ENCODE assay signal across 24 cellular contexts in genomic region chr6:42779521-42779920, GRCh38. TPM values are rescaled to one million over a fixed set of nuclear protein-coding genes. Genes with fewer than 3 reads are reported as not detected.
DNase-seq lines count a peak whose midpoint lies in the region; ATAC-seq, FAIRE-seq and TF ChIP-seq lines count a peak whose summit lies in the region.
"Had no signal": no experiment of that assay in that cellular context is flagged by ENCODE, and none has a peak within 500 bp of the region (broad histone marks: within the 10 kb centered on the region; RNA-seq: fewer than 3 reads in every experiment).

No MANE protein-coding gene starts in this region.

- peak overlapping the region; percentile 27 for H3K27ac Mint-ChIP-seq in T-helper 1 cell treated with Interleukin-12 subunit alpha and Interleukin-12 subunit beta and Interleukin-4 antibody, amounts not matched to agents 30 μg/mL and 1 μg/mL, for 36 hours
- H3K27ac Mint-ChIP-seq in activated naive CD8-positive, alpha-beta T cell treated with anti-CD3 and anti-CD28 coated beads for 36 hours: peak overlapping the region; percentile 68

- TF ChIP-seq CTCF in spleen (IDR thresholded peaks at IDR 0.05 in 8 of 11, conservative IDR thresholded peaks at IDR 0.05 in 3 of 11) (no peak), vagina (IDR thresholded peaks at IDR 0.05) (no peak), uterus (IDR thresholded peaks at IDR 0.05) (no peak)

- H3K4me1 ChIP-seq in spleen (peaks cover 26 to 75% (median 48%) of the 10 kb centered on the region in 6 donors), vagina (peaks cover 16% of the 10 kb centered on the region), uterus (no peaks in the 10 kb centered on the region)

- H3K4me1 Mint-ChIP-seq in T-helper 1 cell treated with Interleukin-12 subunit alpha and Interleukin-12 subunit beta and Interleukin-4 antibody, amounts not matched to agents 30 μg/mL and 1 μg/mL, for 36 hours (ENCODE audit: low read depth): peaks cover 39% of the 10 kb centered on the region
- peaks cover 49% of the 10 kb centered on the region for H3K4me1 Mint-ChIP-seq in activated naive CD8-positive, alpha-beta T cell treated with anti-CD3 and anti-CD28 coated beads for 36 hours

- peak overlapping the region in 6 of 8 donors; percentile 1 to 100 (median 42) for H3K27ac ChIP-seq in spleen
- no peak overlapping the region for H3K27ac ChIP-seq in vagina
- no peak overlapping the region for H3K27ac ChIP-seq in uterus
- H3K27ac ChIP-seq: brain microvascular endothelial cell, left lung had no signal

- H3K9me3 Mint-ChIP-seq in T-helper 1 cell treated with Interleukin-12 subunit alpha and Interleukin-12 subunit beta and Interleukin-4 antibody, amounts not matched to agents 30 μg/mL and 1 μg/mL, for 36 hours: no peaks in the 10 kb centered on the region
- no peaks in the 10 kb centered on the region for H3K9me3 Mint-ChIP-seq in activated naive CD8-positive, alpha-beta T cell treated with anti-CD3 and anti-CD28 coated beads for 36 hours

- H3K27me3 ChIP-seq in spleen (replicated peaks in 1 of 7): no peaks in the 10 kb centered on the region
- no peaks in the 10 kb centered on the region for H3K27me3 ChIP-seq in vagina
- no peaks in the 10 kb centered on the region for H3K27me3 ChIP-seq in uterus
- H3K27me3 ChIP-seq: brain microvascular endothelial cell, left lung, sigmoid colon had no signal

- TF ChIP-seq POLR2A in GM12891 (IDR thresholded peaks at IDR 0.05; ENCODE audit: low read depth, low read length): no peak
- TF ChIP-seq POLR2A in spleen (IDR thresholded peaks at IDR 0.05): no peak
- TF ChIP-seq POLR2A in vagina (IDR thresholded peaks at IDR 0.05): no peak
- no peak for TF ChIP-seq POLR2A in uterus (IDR thresholded peaks at IDR 0.05)

- H3K4me3 ChIP-seq in spleen (no peak overlapping the region), vagina (no peak overlapping the region), uterus (no peak overlapping the region)
- H3K4me3 ChIP-seq: left lung, sigmoid colon had no signal

- intact Hi-C loops in spleen (cut with DNase I; ENCODE audit: low total_unique reads) (no loop called here), vagina (cut with DNase I) (no loop called here), uterus (cut with DNase I; ENCODE audit: low total_unique reads) (no loop called here)

- H3K9me3 ChIP-seq in spleen: no peaks in the 10 kb centered on the region
- no peaks in the 10 kb centered on the region for H3K9me3 ChIP-seq in vagina
- no peaks in the 10 kb centered on the region for H3K9me3 ChIP-seq in uterus
- H3K9me3 ChIP-seq: left lung, sigmoid colon had no signal

- no peaks in the 10 kb centered on the region for H3K27me3 Mint-ChIP-seq in T-helper 1 cell treated with Interleukin-12 subunit alpha and Interleukin-12 subunit beta and Interleukin-4 antibody, amounts not matched to agents 30 μg/mL and 1 μg/mL, for 36 hours (ENCODE audit: low read depth)
- no peaks in the 10 kb centered on the region for H3K27me3 Mint-ChIP-seq in activated naive CD8-positive, alpha-beta T cell treated with anti-CD3 and anti-CD28 coated beads for 36 hours

- ATAC-seq in HG02798 (IDR thresholded peaks at IDR 0.05; ENCODE audit: poor library complexity, unreplicated experiment): no peak
- ATAC-seq: left lung had no signal

- H3K4me3 Mint-ChIP-seq in T-helper 1 cell treated with Interleukin-12 subunit alpha and Interleukin-12 subunit beta and Interleukin-4 antibody, amounts not matched to agents 30 μg/mL and 1 μg/mL, for 36 hours: no peak overlapping the region
- H3K4me3 Mint-ChIP-seq in activated naive CD8-positive, alpha-beta T cell treated with anti-CD3 and anti-CD28 coated beads for 36 hours: no peak overlapping the region
- H3K4me3 Mint-ChIP-seq: immature natural killer cell had no signal

- WGBS in spleen, 5 donors: 72 to 80% (median 78%) methylated on average over 6 of the region's 6 CpGs

- H3K36me3 ChIP-seq in spleen: no peaks in the 10 kb centered on the region
- H3K36me3 ChIP-seq in vagina: no peaks in the 10 kb centered on the region
- H3K36me3 ChIP-seq in uterus: no peaks in the 10 kb centered on the region
- H3K36me3 ChIP-seq: brain microvascular endothelial cell, left lung, sigmoid colon had no signal

- FAIRE-seq in GM12891 (lab: Jason Lieb, UNC): peak; percentile 74
- FAIRE-seq: GM18507 had no signal

- peaks cover 18% of the 10 kb centered on the region for H3K36me3 Mint-ChIP-seq in T-helper 1 cell treated with Interleukin-12 subunit alpha and Interleukin-12 subunit beta and Interleukin-4 antibody, amounts not matched to agents 30 μg/mL and 1 μg/mL, for 36 hours (ENCODE audit: low read depth)
- peaks cover 10% of the 10 kb centered on the region for H3K36me3 Mint-ChIP-seq in activated naive CD8-positive, alpha-beta T cell treated with anti-CD3 and anti-CD28 coated beads for 36 hours

- DNase-seq in T-helper 1 cell: no peak
- DNase-seq in GM12891 (ENCODE audit: insufficient read length, low spot score): no peak
- DNase-seq in activated naive CD8-positive, alpha-beta T cell treated with anti-CD3 and anti-CD28 coated beads for 36 hours: no peak
- DNase-seq in spleen: no peak
- DNase-seq in vagina (ENCODE audit: extremely low spot score in 2 of 2): no peak
- no peak for DNase-seq in uterus
- DNase-seq: 8988T; activated CD4-positive, alpha-beta T cell treated with anti-CD3 and anti-CD28 coated beads for 1 hour; AML-193; DMS 273 treated with DMSO at 0.1 percent for 48 hours; effector CD8-positive, alpha-beta T cell; foreskin melanocyte; H7; immature natural killer cell; KBM-7; left lung; midbrain; NCI-H1694; NCI-H2171 treated with DMSO at 0.1 percent for 48 hours; sigmoid colon had no signal

TF ChIP-seq in GM12891, 5 proteins besides CTCF, POLR2A, EP300 and RAD21:
- TF ChIP-seq POLR2AphosphoS5 (IDR thresholded peaks at IDR 0.05; ENCODE audit: low read depth, low read length) (no peak), POU2F2 (IDR thresholded peaks at IDR 0.05; ENCODE audit: low read depth, low read length) (no peak), PAX5 (IDR thresholded peaks at IDR 0.05; ENCODE audit: insufficient read depth, low read length, severe bottlenecking) (no peak), SPI1 (IDR thresholded peaks at IDR 0.05; ENCODE audit: low read depth, low read length) (no peak), TAF1 (IDR thresholded peaks at IDR 0.05; ENCODE audit: low read depth, low read length) (no peak)
TF ChIP-seq in GM12891: peak in this region for 0.

RNA-seq across cellular contexts. Expression of gene BICRAL, which starts 2.3 kb away (rescaled TPM):
- polyA plus RNA-seq in GM12891 (2012; ENCODE audit: low read depth, missing spikeins): 4.3 TPM
- total RNA-seq in activated naive CD8-positive, alpha-beta T cell treated with anti-CD3 and anti-CD28 coated beads for 36 hours: 10 to 100 TPM; 10.6 to 10.7 TPM
- 10 to 100 TPM; 20.0 to 27.5 (median 25.3) TPM for total RNA-seq in spleen
- polyA plus RNA-seq in spleen: 1 to 10 TPM; 3.4 to 4.8 (median 3.4) TPM
- 19.2 TPM for total RNA-seq in vagina
- 10 to 100 TPM in 3 of 4 donors, 1 to 10 TPM in 1; 7.4 to 35.3 (median 18.2) TPM for total RNA-seq in uterus

RNA-seq across cellular contexts. Expression of gene TBCC, which starts 33.6 kb away (rescaled TPM):
- polyA plus RNA-seq in GM12891 (2012; ENCODE audit: low read depth, missing spikeins): 13.4 TPM
- total RNA-seq in activated naive CD8-positive, alpha-beta T cell treated with anti-CD3 and anti-CD28 coated beads for 36 hours: 10 to 100 TPM; 16.8 to 18.3 TPM
- total RNA-seq in spleen: 10 to 100 TPM; 22.2 to 63.3 (median 25.6) TPM
- 10 to 100 TPM; 51.7 to 63.2 (median 56.0) TPM for polyA plus RNA-seq in spleen
- total RNA-seq in vagina: 16.7 TPM
- total RNA-seq in uterus: 10 to 100 TPM in 3 of 4 donors, 1 to 10 TPM in 1; 7.9 to 48.7 (median 14.6) TPM

RNA-seq across cellular contexts. Expression of gene PRPH2, which starts 57.1 kb away (rescaled TPM):
- polyA plus RNA-seq in GM12891 (2012; ENCODE audit: low read depth, missing spikeins): 0.04 TPM
- total RNA-seq in activated naive CD8-positive, alpha-beta T cell treated with anti-CD3 and anti-CD28 coated beads for 36 hours: under 1 TPM in 1 of 2 experiments, not detected in 1; 0.06 TPM
- total RNA-seq in spleen (1 to 10 TPM in 4 of 7 donors, under 1 TPM in 3; 0.59 to 1.8 (median 1.3) TPM), vagina (not detected), uterus (1 to 10 TPM in 3 of 4 donors, not detected in 1; 2.0 to 7.0 (median 5.8) TPM)
- polyA plus RNA-seq in spleen: under 1 TPM; 0.27 to 0.67 (median 0.48) TPM

Comparison
In these comparisons a context has a peak if more than half of its experiments do, and no peak if none do; other contexts are left out.
1. H3K27ac ChIP-seq: peak in spleen (6 of 8); none in vagina (single experiment) and uterus (0 of 2).